8 cellular contexts compared by ENCODE assay signal in genomic region chr14:24233538-24233866, GRCh38. TPM values are rescaled to one million over a fixed set of nuclear protein-coding genes. Genes with fewer than 3 reads are reported as not detected.
DNase-seq lines count a peak whose midpoint lies in the region; ATAC-seq and TF ChIP-seq lines count a peak whose summit lies in the region.

No MANE protein-coding gene starts in this region.

- no peaks in the 10 kb centered on the region for H3K9me3 Mint-ChIP-seq in activated CD4-positive, alpha-beta T cell treated with anti-CD3 and anti-CD28 coated beads, Interleukin-2, amount 10 ng/mL, durations not matched to agents 24 days and 14 days
- H3K9me3 Mint-ChIP-seq in activated T-helper 2 cell treated with anti-CD3 and anti-CD28 coated beads, Interferon-gamma antibody, Interleukin-2, Interleukin-4, amounts not matched to agents 10 μg/mL and 5 μg/mL and 100 μg/mL, durations not matched to agents 14 hours and 24 hours and 36 hours = no peaks in the 10 kb centered on the region

- no peaks in the 10 kb centered on the region for H3K9me3 ChIP-seq in thymus (ENCODE audit: control insufficient read depth)

- H3K4me3 Mint-ChIP-seq in activated CD4-positive, alpha-beta T cell treated with anti-CD3 and anti-CD28 coated beads, Interleukin-2, amount 10 ng/mL, durations not matched to agents 24 days and 14 days = peak overlapping the region; percentile 92
- H3K4me3 Mint-ChIP-seq in activated T-helper 2 cell treated with anti-CD3 and anti-CD28 coated beads, Interferon-gamma antibody, Interleukin-2, Interleukin-4, amounts not matched to agents 10 μg/mL and 5 μg/mL and 100 μg/mL, durations not matched to agents 14 hours and 24 hours and 36 hours (ENCODE audit: low read depth) = peak overlapping the region; percentile 97

- no peak overlapping the region for H3K27ac ChIP-seq in thymus (ENCODE audit: low read depth)

- no peaks in the 10 kb centered on the region for H3K27me3 Mint-ChIP-seq in activated CD4-positive, alpha-beta T cell treated with anti-CD3 and anti-CD28 coated beads, Interleukin-2, amount 10 ng/mL, durations not matched to agents 24 days and 14 days
- no peaks in the 10 kb centered on the region for H3K27me3 Mint-ChIP-seq in activated T-helper 2 cell treated with anti-CD3 and anti-CD28 coated beads, Interferon-gamma antibody, Interleukin-2, Interleukin-4, amounts not matched to agents 10 μg/mL and 5 μg/mL and 100 μg/mL, durations not matched to agents 14 hours and 24 hours and 36 hours (ENCODE audit: low read depth)

- intact Hi-C loops in activated CD4-positive, alpha-beta T cell treated with anti-CD3 and anti-CD28 coated beads, Interleukin-2, amount 10 ng/mL, durations not matched to agents 24 days and 14 days (cut with micrococcal nuclease) = no loop called here
- intact Hi-C loops in activated T-helper 2 cell treated with anti-CD3 and anti-CD28 coated beads, Interferon-gamma antibody, Interleukin-2, Interleukin-4, amounts not matched to agents 10 μg/mL and 5 μg/mL and 100 μg/mL, durations not matched to agents 14 hours and 24 hours and 36 hours (cut with micrococcal nuclease) = loop anchor here (2.0 kb wide), 1 partner anchor 679 kb away; no protein-coding TSS in a partner anchor

- H3K27me3 ChIP-seq in kidney epithelial cell (ENCODE audit: control insufficient read depth, insufficient read depth, low read length) (no peaks in the 10 kb centered on the region), thymus (ENCODE audit: control insufficient read depth, insufficient read depth) (no peaks in the 10 kb centered on the region)

- peaks cover 14% of the 10 kb centered on the region for H3K4me1 ChIP-seq in thymus (ENCODE audit: control insufficient read depth, insufficient read depth, low read length)

- H3K36me3 ChIP-seq in kidney epithelial cell (ENCODE audit: control insufficient read depth, insufficient read depth, low read length) (peaks cover under 1% of the 10 kb centered on the region), thymus (ENCODE audit: control insufficient read depth, insufficient read depth) (peaks cover 28% of the 10 kb centered on the region)

- DNase-seq in activated CD4-positive, alpha-beta T cell treated with anti-CD3 and anti-CD28 coated beads, Interleukin-2, amount 10 ng/mL, durations not matched to agents 24 days and 14 days = no peak
- DNase-seq in activated CD4-positive, alpha-beta T cell treated with anti-CD3 and anti-CD28 coated beads, Interleukin-2, amount 50 U/mL, for 1 hour = no peak
- DNase-seq in activated T-helper 2 cell treated with anti-CD3 and anti-CD28 coated beads, Interferon-gamma antibody, Interleukin-2, Interleukin-4, amounts not matched to agents 10 μg/mL and 5 μg/mL and 100 μg/mL, durations not matched to agents 14 hours and 24 hours and 36 hours (ENCODE audit: low spot score) = no peak
- no peak for DNase-seq in kidney epithelial cell (ENCODE audit: low read depth)
- DNase-seq in NCI-H69 (lab: John Stamatoyannopoulos, UW) = no peak
- no peak for DNase-seq in CD1c-positive myeloid dendritic cell (ENCODE audit: extremely low spot score)

- peak overlapping the region; percentile 91 for H3K4me3 ChIP-seq in kidney epithelial cell (ENCODE audit: low read depth, low read length)
- peak overlapping the region; percentile 77 for H3K4me3 ChIP-seq in thymus (ENCODE audit: low read length)

- WGBS in thymus = 78% methylated on average over 2 of the region's 2 CpGs

- no peak for ATAC-seq in GM21737 (IDR thresholded peaks at IDR 0.05; ENCODE audit: unreplicated experiment)

- peak overlapping the region; percentile 92 for H3K27ac Mint-ChIP-seq in activated CD4-positive, alpha-beta T cell treated with anti-CD3 and anti-CD28 coated beads, Interleukin-2, amount 10 ng/mL, durations not matched to agents 24 days and 14 days
- H3K27ac Mint-ChIP-seq in activated T-helper 2 cell treated with anti-CD3 and anti-CD28 coated beads, Interferon-gamma antibody, Interleukin-2, Interleukin-4, amounts not matched to agents 10 μg/mL and 5 μg/mL and 100 μg/mL, durations not matched to agents 14 hours and 24 hours and 36 hours = peak overlapping the region; percentile 91

- H3K36me3 Mint-ChIP-seq in activated CD4-positive, alpha-beta T cell treated with anti-CD3 and anti-CD28 coated beads, Interleukin-2, amount 10 ng/mL, durations not matched to agents 24 days and 14 days (ENCODE audit: low read depth) = peaks cover 42% of the 10 kb centered on the region
- peaks cover 62% of the 10 kb centered on the region for H3K36me3 Mint-ChIP-seq in activated T-helper 2 cell treated with anti-CD3 and anti-CD28 coated beads, Interferon-gamma antibody, Interleukin-2, Interleukin-4, amounts not matched to agents 10 μg/mL and 5 μg/mL and 100 μg/mL, durations not matched to agents 14 hours and 24 hours and 36 hours (ENCODE audit: low read depth)

- no peak for TF ChIP-seq CTCF in kidney epithelial cell (IDR thresholded peaks at IDR 0.05; ENCODE audit: insufficient read depth, low read length, poor library complexity, severe bottlenecking)

- H3K4me1 Mint-ChIP-seq in activated CD4-positive, alpha-beta T cell treated with anti-CD3 and anti-CD28 coated beads, Interleukin-2, amount 10 ng/mL, durations not matched to agents 24 days and 14 days = peaks cover 45% of the 10 kb centered on the region
- H3K4me1 Mint-ChIP-seq in activated T-helper 2 cell treated with anti-CD3 and anti-CD28 coated beads, Interferon-gamma antibody, Interleukin-2, Interleukin-4, amounts not matched to agents 10 μg/mL and 5 μg/mL and 100 μg/mL, durations not matched to agents 14 hours and 24 hours and 36 hours (ENCODE audit: low read depth) = peaks cover 48% of the 10 kb centered on the region

RNA-seq across cellular contexts. Expression of gene GMPR2, which starts 0.8 kb away (rescaled TPM):
- 32.4 and 42.8 TPM in 2 replicates for total RNA-seq in activated CD4-positive, alpha-beta T cell treated with anti-CD3 and anti-CD28 coated beads, Interleukin-2, amount 10 ng/mL, durations not matched to agents 24 days and 14 days
- total RNA-seq in activated T-helper 2 cell treated with anti-CD3 and anti-CD28 coated beads, Interferon-gamma antibody, Interleukin-2, Interleukin-4, amounts not matched to agents 10 μg/mL and 5 μg/mL and 100 μg/mL, durations not matched to agents 14 hours and 24 hours and 36 hours = 36.3 and 43.8 TPM in 2 replicates
- total RNA-seq in kidney epithelial cell = 54.7 and 56.6 TPM in 2 replicates
- polyA plus RNA-seq in thymus = 53.6 TPM

RNA-seq across cellular contexts. Expression of gene NEDD8, which starts 1.3 kb away (rescaled TPM):
- total RNA-seq in activated CD4-positive, alpha-beta T cell treated with anti-CD3 and anti-CD28 coated beads, Interleukin-2, amount 10 ng/mL, durations not matched to agents 24 days and 14 days = 188 and 190 TPM in 2 replicates
- total RNA-seq in activated T-helper 2 cell treated with anti-CD3 and anti-CD28 coated beads, Interferon-gamma antibody, Interleukin-2, Interleukin-4, amounts not matched to agents 10 μg/mL and 5 μg/mL and 100 μg/mL, durations not matched to agents 14 hours and 24 hours and 36 hours = 194 and 202 TPM in 2 replicates
- 157 and 180 TPM in 2 replicates for total RNA-seq in kidney epithelial cell
- 214 TPM for polyA plus RNA-seq in thymus

RNA-seq across cellular contexts. Expression of gene TINF2, which starts 8.9 kb away (rescaled TPM):
- total RNA-seq in activated CD4-positive, alpha-beta T cell treated with anti-CD3 and anti-CD28 coated beads, Interleukin-2, amount 10 ng/mL, durations not matched to agents 24 days and 14 days = 87.1 and 93.6 TPM in 2 replicates
- total RNA-seq in activated T-helper 2 cell treated with anti-CD3 and anti-CD28 coated beads, Interferon-gamma antibody, Interleukin-2, Interleukin-4, amounts not matched to agents 10 μg/mL and 5 μg/mL and 100 μg/mL, durations not matched to agents 14 hours and 24 hours and 36 hours = 81.1 and 87.3 TPM in 2 replicates
- 57.3 and 67.2 TPM in 2 replicates for total RNA-seq in kidney epithelial cell
- polyA plus RNA-seq in thymus = 81.6 TPM

RNA-seq across cellular contexts. Expression of gene MDP1, which starts 17.6 kb away (rescaled TPM):
- 11.6 and 13.5 TPM in 2 replicates for total RNA-seq in activated CD4-positive, alpha-beta T cell treated with anti-CD3 and anti-CD28 coated beads, Interleukin-2, amount 10 ng/mL, durations not matched to agents 24 days and 14 days
- 13.2 and 13.5 TPM in 2 replicates for total RNA-seq in activated T-helper 2 cell treated with anti-CD3 and anti-CD28 coated beads, Interferon-gamma antibody, Interleukin-2, Interleukin-4, amounts not matched to agents 10 μg/mL and 5 μg/mL and 100 μg/mL, durations not matched to agents 14 hours and 24 hours and 36 hours
- total RNA-seq in kidney epithelial cell = 11.8 and 19.9 TPM in 2 replicates
- polyA plus RNA-seq in thymus = 48.8 TPM

RNA-seq across cellular contexts. Expression of gene CHMP4A, which starts 20.2 kb away (rescaled TPM):
- total RNA-seq in activated CD4-positive, alpha-beta T cell treated with anti-CD3 and anti-CD28 coated beads, Interleukin-2, amount 10 ng/mL, durations not matched to agents 24 days and 14 days = 88.0 and 89.9 TPM in 2 replicates
- 80.0 and 82.4 TPM in 2 replicates for total RNA-seq in activated T-helper 2 cell treated with anti-CD3 and anti-CD28 coated beads, Interferon-gamma antibody, Interleukin-2, Interleukin-4, amounts not matched to agents 10 μg/mL and 5 μg/mL and 100 μg/mL, durations not matched to agents 14 hours and 24 hours and 36 hours
- total RNA-seq in kidney epithelial cell = 92.8 and 112 TPM in 2 replicates
- polyA plus RNA-seq in thymus = 151 TPM
